Comparison of ENCODE assay signal across 22 cellular contexts in genomic region chr13:39450176-39450575, GRCh38.
"Had no signal": no experiment of that assay in that cellular context is flagged by ENCODE, and none has a peak within 500 bp of the region (broad histone marks: within the 10 kb centered on the region; RNA-seq: fewer than 3 reads in every experiment).

No MANE protein-coding gene starts in this region.

- DNase-seq: colonic mucosa; esophagus squamous epithelium; foreskin fibroblast; glutamatergic neuron; immature natural killer cell; left ventricle myocardium superior; mesenchymal stem cell; occipital lobe; psoas muscle; retina; right lobe of liver; stimulated activated CD4-positive, alpha-beta T cell treated with anti-CD3 and anti-CD28 coated beads, Interleukin-4, amount 100 ng/mL, for 1 hour; stimulated activated CD8-positive, alpha-beta memory T cell treated with anti-CD3 and anti-CD28 coated beads, Interleukin-4, amount 100 ng/mL, for 48 hours; stimulated activated naive CD8-positive, alpha-beta T cell treated with anti-CD3 and anti-CD28 coated beads, Interleukin-15, Interleukin-2, amounts not matched to agents 100 U/mL and 50 U/mL, for 24 hours; testis had no signal

- H3K4me3 ChIP-seq: colonic mucosa, esophagus squamous epithelium, gastroesophageal sphincter, lung, neural progenitor cell, psoas muscle, right lobe of liver, testis, tibial nerve had no signal

- H3K4me1 ChIP-seq: colonic mucosa, parathyroid adenoma had no signal

- H3K36me3 ChIP-seq: colonic mucosa, esophagus squamous epithelium, gastroesophageal sphincter, neural progenitor cell, right lobe of liver, tibial nerve had no signal

- ATAC-seq: gastroesophageal sphincter; left ventricle myocardium superior; natural killer cell treated with Interleukin-12 subunit alpha and Interleukin-12 subunit beta and Interleukin-15 and Interleukin-18, amount 100 ng/mL, for 72 hours; psoas muscle; right lobe of liver; stimulated activated effector memory CD8-positive, alpha-beta T cell treated with anti-CD3 and anti-CD28 coated beads, Interleukin-12 subunit alpha, Interleukin-12 subunit beta, amount 100 ng/mL, for 72 hours; stimulated activated naive CD8-positive, alpha-beta T cell treated with anti-CD3 and anti-CD28 coated beads, Interleukin-15, Interleukin-2, amounts not matched to agents 100 U/mL and 50 U/mL, for 24 hours had no signal

- H3K27ac ChIP-seq: colonic mucosa, esophagus squamous epithelium, gastroesophageal sphincter, neural progenitor cell, parathyroid adenoma, right lobe of liver, tibial nerve had no signal

- H3K27me3 ChIP-seq: colonic mucosa, esophagus squamous epithelium, gastroesophageal sphincter, neural progenitor cell, right lobe of liver, testis, tibial nerve had no signal

- H3K9me3 ChIP-seq: colonic mucosa, esophagus squamous epithelium, gastroesophageal sphincter, psoas muscle, right lobe of liver, testis, tibial nerve had no signal
